ENCODE assay signal across 11 cellular contexts in genomic region chr13:51882570-51883225, GRCh38. TPM values are rescaled to one million over a fixed set of nuclear protein-coding genes. Genes with fewer than 3 reads are reported as not detected.
"Had no signal": no experiment of that assay in that cellular context is flagged by ENCODE, and none has a peak within 500 bp of the region (broad histone marks: within the 10 kb centered on the region; RNA-seq: fewer than 3 reads in every experiment).

No MANE protein-coding gene starts in this region.

- H3K9me3 ChIP-seq: HAP-1 had no signal

- H3K36me3 ChIP-seq: HAP-1 had no signal

- H2AFZ ChIP-seq: GM23248 had no signal

- DNase-seq: GM23248, GOT3, H7, HFFc6, IMR-90, KG1 had no signal

- H3K4me3 Mint-ChIP-seq: HFFc6 had no signal

- H3K4me1 ChIP-seq: HAP-1 had no signal

- H3K27ac ChIP-seq: GM23248 had no signal

- H3K9me3 Mint-ChIP-seq: HFFc6 had no signal

- FAIRE-seq: HTR-8/SVneo, K562 had no signal

- H3K9ac ChIP-seq: GM23248 had no signal

- H3K4me3 ChIP-seq: GM23248, HAP-1, K562 had no signal

- H3K27ac Mint-ChIP-seq: HFFc6 had no signal

RNA-seq across cellular contexts. Expression of gene CCDC70, which starts 20.9 kb away (rescaled TPM):
- total RNA-seq: GM23248, H4, H7, HFFc6, HT-29, IMR-90, K562 had no signal
- polyA plus RNA-seq: GM23248, IMR-90, K562 had no signal

RNA-seq across cellular contexts. Expression of gene TMEM272, which starts 37.7 kb away (rescaled TPM):
- total RNA-seq: GM23248, H4, H7, HFFc6, HT-29, IMR-90 had no signal
- polyA plus RNA-seq: GM23248, IMR-90 had no signal
